21 cellular contexts compared by ENCODE assay signal in genomic region chr14:32377046-32377445, GRCh38. TPM values are rescaled to one million over a fixed set of nuclear protein-coding genes. Genes with fewer than 3 reads are reported as not detected.
"Had no signal": no experiment of that assay in that cellular context is flagged by ENCODE, and none has a peak within 500 bp of the region (broad histone marks: within the 10 kb centered on the region; RNA-seq: fewer than 3 reads in every experiment).

No MANE protein-coding gene starts in this region.

- H3K9me3 Mint-ChIP-seq: naive thymus-derived CD8-positive, alpha-beta T cell had no signal

- H3K4me1 ChIP-seq: colonic mucosa, testis, transverse colon had no signal

- ATAC-seq: left colon; mucosa of descending colon; naive thymus-derived CD8-positive, alpha-beta T cell; right cardiac atrium; stimulated activated effector memory CD8-positive, alpha-beta T cell treated with anti-CD3 and anti-CD28 coated beads, Interleukin-12 subunit alpha, Interleukin-12 subunit beta, amount 100 ng/mL, for 72 hours; stimulated activated naive CD8-positive, alpha-beta T cell treated with anti-CD3 and anti-CD28 coated beads, Interleukin-15, Interleukin-2, amounts not matched to agents 100 U/mL and 50 U/mL, for 24 hours had no signal

- H3K27ac ChIP-seq: colonic mucosa, ovary, testis, transverse colon had no signal

- H3K27ac Mint-ChIP-seq: immature natural killer cell; naive thymus-derived CD8-positive, alpha-beta T cell; progenitor cell of endocrine pancreas; stimulated activated effector memory CD8-positive, alpha-beta T cell treated with anti-CD3 and anti-CD28 coated beads, Interleukin-12 subunit alpha, Interleukin-12 subunit beta, amount 100 ng/mL, for 72 hours had no signal

- H3K9me3 ChIP-seq: colonic mucosa, mucosa of descending colon, ovary, testis, transverse colon had no signal

- H3K4me3 ChIP-seq: colonic mucosa, mucosa of descending colon, ovary, smooth muscle cell, testis, transverse colon had no signal

- H3K36me3 Mint-ChIP-seq: immature natural killer cell; naive thymus-derived CD8-positive, alpha-beta T cell; stimulated activated effector memory CD8-positive, alpha-beta T cell treated with anti-CD3 and anti-CD28 coated beads, Interleukin-12 subunit alpha, Interleukin-12 subunit beta, amount 100 ng/mL, for 72 hours had no signal

- FAIRE-seq: frontal cortex, kidney had no signal

- H3K4me3 Mint-ChIP-seq: immature natural killer cell; naive thymus-derived CD8-positive, alpha-beta T cell; stimulated activated effector memory CD8-positive, alpha-beta T cell treated with anti-CD3 and anti-CD28 coated beads, Interleukin-12 subunit alpha, Interleukin-12 subunit beta, amount 100 ng/mL, for 72 hours had no signal

- H3K4me1 Mint-ChIP-seq: immature natural killer cell; stimulated activated effector memory CD8-positive, alpha-beta T cell treated with anti-CD3 and anti-CD28 coated beads, Interleukin-12 subunit alpha, Interleukin-12 subunit beta, amount 100 ng/mL, for 72 hours had no signal

- H3K27me3 ChIP-seq: colonic mucosa, ovary, testis, transverse colon had no signal

- H3K4me2 ChIP-seq: smooth muscle cell had no signal

- H3K36me3 ChIP-seq: colonic mucosa, ovary, transverse colon had no signal

- DNase-seq: cerebellar nuclear complex; colonic mucosa; dermis blood vessel endothelial cell; effector CD8-positive, alpha-beta T cell; immature natural killer cell; kidney; left colon; mammary epithelial cell; mucosa of descending colon; naive thymus-derived CD8-positive, alpha-beta T cell; ovary; stimulated activated CD4-positive, alpha-beta T cell treated with anti-CD3 and anti-CD28 coated beads, Interleukin-2, amount 100 ng/mL, for 48 hours; stimulated activated CD8-positive, alpha-beta memory T cell treated with anti-CD3 and anti-CD28 coated beads, Interleukin-4, amount 100 ng/mL, for 48 hours; stimulated activated naive CD8-positive, alpha-beta T cell treated with anti-CD3 and anti-CD28 coated beads, Interleukin-15, Interleukin-2, amounts not matched to agents 100 U/mL and 50 U/mL, for 24 hours; testis; transverse colon had no signal

RNA-seq across cellular contexts. Expression of gene AKAP6, which starts 47.9 kb away (rescaled TPM):
- polyA plus RNA-seq: immature natural killer cell had no signal
